In genomic region chr4:118989098-118990080, GRCh38 we compare ENCODE assay signal across 9 cellular contexts.
A peak's percentile ranks its signal among the peaks of the same experiment; 100 is the strongest.
DNase-seq lines count a peak whose midpoint lies in the region; ATAC-seq and TF ChIP-seq lines count a peak whose summit lies in the region.
"Had no signal": no experiment of that assay in that cellular context is flagged by ENCODE, and none has a peak within 500 bp of the region (broad histone marks: within the 10 kb centered on the region; RNA-seq: fewer than 3 reads in every experiment).

No MANE protein-coding gene starts in this region.

- H3K27me3 ChIP-seq in left ventricle myocardium inferior (ENCODE audit: low read depth) (no peaks in the 10 kb centered on the region), stomach (no peaks in the 10 kb centered on the region), GM23338 (ENCODE audit: insufficient read depth) (no peaks in the 10 kb centered on the region)

- H3K4me3 ChIP-seq in GM12865 (ENCODE audit: low read depth, low read length) (no peak overlapping the region), left ventricle myocardium inferior (no peak overlapping the region), stomach (no peak overlapping the region), GM23338 (no peak overlapping the region)

- no peaks in the 10 kb centered on the region for H4K20me1 ChIP-seq in GM23338 (replicated peaks; ENCODE audit: insufficient read depth)

- peak overlapping the region; percentile 57 for H3K27ac ChIP-seq in angular gyrus (ENCODE audit: low read depth, low read length)
- peak overlapping the region; percentile 65 for H3K27ac ChIP-seq in left ventricle myocardium inferior (replicated peaks)
- peak overlapping the region; percentile 41 to 89 (median 79) for H3K27ac ChIP-seq in stomach
- no peak overlapping the region for H3K27ac ChIP-seq in GM23338 (ENCODE audit: low read depth)
- H3K27ac ChIP-seq: KMS-11 had no signal

- H3K9me3 Mint-ChIP-seq in GM23338: no peaks in the 10 kb centered on the region; the same call in 2 of the 3 replicates

- H3K9me3 ChIP-seq in left ventricle myocardium inferior (replicated peaks): no peaks in the 10 kb centered on the region
- H3K9me3 ChIP-seq in stomach: no peaks in the 10 kb centered on the region

- no peak for TF ChIP-seq CTCF in GM12865 (IDR thresholded peaks at IDR 0.05; ENCODE audit: insufficient read depth, low read depth, low read length, missing control alignments)
- TF ChIP-seq CTCF in left ventricle myocardium inferior (IDR thresholded peaks at IDR 0.05; ENCODE audit: borderline replicate concordance): no peak
- no peak for TF ChIP-seq CTCF in stomach (IDR thresholded peaks at IDR 0.05)
- TF ChIP-seq CTCF in GM23338 (conservative IDR thresholded peaks at IDR 0.05; ENCODE audit: low read depth in 2 of 2): no peak

- H3K4me2 ChIP-seq in GM23338: no peak overlapping the region
- H3K4me2 ChIP-seq: KMS-11 had no signal

- no peaks in the 10 kb centered on the region for H3K36me3 ChIP-seq in left ventricle myocardium inferior
- H3K36me3 ChIP-seq in stomach: no peaks in the 10 kb centered on the region
- no peaks in the 10 kb centered on the region for H3K36me3 ChIP-seq in GM23338 (ENCODE audit: insufficient read depth)

- peaks cover 11% of the 10 kb centered on the region for H3K4me1 Mint-ChIP-seq in GM23338

- H3K36me3 Mint-ChIP-seq in GM23338 (ENCODE audit: low read depth): no peaks in the 10 kb centered on the region

- no peaks in the 10 kb centered on the region for H3F3A ChIP-seq in GM23338 (replicated peaks; ENCODE audit: low read depth)

- H3K79me2 ChIP-seq in GM23338 (replicated peaks; ENCODE audit: insufficient read depth): no peaks in the 10 kb centered on the region

- H3K4me3 Mint-ChIP-seq in GM23338: no peak overlapping the region

- no peak overlapping the region for H2AFZ ChIP-seq in GM23338

- no peak overlapping the region; the same call in 1 of the 2 replicates for H3K27ac Mint-ChIP-seq in GM23338

- no peak for TF ChIP-seq EP300 in stomach (IDR thresholded peaks at IDR 0.05)

- ATAC-seq in HG02610 (IDR thresholded peaks at IDR 0.05; ENCODE audit: unreplicated experiment) (no peak), GM23338 (no peak)

- intact Hi-C loops in left ventricle myocardium inferior (cut with micrococcal nuclease): no loop called here
- intact Hi-C loops in stomach (cut with DNase I; ENCODE audit: low total_unique reads): loop anchor here (10.0 kb wide), 1 partner anchor 295 kb away; no protein-coding TSS in a partner anchor

- peaks cover 9% of the 10 kb centered on the region for H3K9me2 ChIP-seq in GM23338 (ENCODE audit: insufficient read depth)

- WGBS in stomach, 5 donors: 72 to 87% (median 73%) methylated on average over 7 of the region's 7 CpGs

- H3K27me3 Mint-ChIP-seq in GM23338 (ENCODE audit: insufficient read depth, low read depth, poor library complexity): no peaks in the 10 kb centered on the region

- no peak for TF ChIP-seq POLR2A in stomach (IDR thresholded peaks at IDR 0.05)

- peaks cover 90% of the 10 kb centered on the region for H3K4me1 ChIP-seq in left ventricle myocardium inferior
- peaks cover 0 to 57% (median 17%) of the 10 kb centered on the region in 4 donors for H3K4me1 ChIP-seq in stomach
- H3K4me1 ChIP-seq in GM23338 (ENCODE audit: insufficient read depth): peaks cover 11% of the 10 kb centered on the region

- peak; percentile 22 for DNase-seq in GM12865 (ENCODE audit: low read depth)
- no peak for DNase-seq in left ventricle myocardium inferior
- no peak for DNase-seq in stomach
- no peak for DNase-seq in COR-L47 (lab: John Stamatoyannopoulos, UW)
- DNase-seq in GM23338 (ENCODE audit: low spot score): no peak
- DNase-seq in DMS153 (lab: John Stamatoyannopoulos, UW): no peak

TF ChIP-seq in GM23338, 12 proteins besides CTCF, POLR2A, EP300 and RAD21:
- TF ChIP-seq EZH2phosphoT487 (IDR thresholded peaks at IDR 0.05; ENCODE audit: unreplicated experiment) (no peak), ZNF331 (CRISPR knock-in tag; IDR thresholded peaks at IDR 0.05; ENCODE audit: low read depth) (no peak), EZH2 (IDR thresholded peaks at IDR 0.05; ENCODE audit: low read depth, unreplicated experiment) (no peak), ZNF462 (CRISPR knock-in tag; IDR thresholded peaks at IDR 0.05) (no peak), CREB1 (CRISPR knock-in tag; IDR thresholded peaks at IDR 0.05; ENCODE audit: low read depth) (no peak)
